In genomic region chr3:13574798-13575451, GRCh38 we compare ENCODE assay signal across 1 cellular context.
TF ChIP-seq lines count a peak whose summit lies in the region.

No MANE protein-coding gene starts in this region.

TF ChIP-seq in HEK293, 187 proteins besides CTCF, POLR2A, EP300 and RAD21 (continued from another document and continues in another):
- no peak for TF ChIP-seq ELK4 (IDR thresholded peaks at IDR 0.05; ENCODE audit: borderline replicate concordance, low read depth, low read length)
- peak; percentile 57; the same call in 1 of the 2 replicates for TF ChIP-seq ZNF629 (tag by site-specific recombination; IDR thresholded peaks at IDR 0.05)
- no peak for TF ChIP-seq ZSCAN30 (tag by site-specific recombination; IDR thresholded peaks at IDR 0.05)
- TF ChIP-seq ZNF768 (tag by site-specific recombination; IDR thresholded peaks at IDR 0.05) = no peak
- TF ChIP-seq HOXC10 (CRISPR knock-in tag; IDR thresholded peaks at IDR 0.05) = no peak
- TF ChIP-seq ATF2 (tag by site-specific recombination; IDR thresholded peaks at IDR 0.05; ENCODE audit: low read depth) = no peak
- no peak for TF ChIP-seq ZBTB1 (tag by site-specific recombination; IDR thresholded peaks at IDR 0.05)
- TF ChIP-seq PATZ1 (tag by site-specific recombination; IDR thresholded peaks at IDR 0.05) = no peak
- TF ChIP-seq ZNF692 (tag by site-specific recombination; IDR thresholded peaks at IDR 0.05) = no peak
- TF ChIP-seq ZNF324 (tag by site-specific recombination; IDR thresholded peaks at IDR 0.05) = no peak
- no peak for TF ChIP-seq ZBTB26 (tag by site-specific recombination; optimal IDR thresholded peaks at IDR 0.05)
- no peak for TF ChIP-seq TSHZ1 (tag by site-specific recombination; IDR thresholded peaks at IDR 0.05; ENCODE audit: borderline replicate concordance)
- TF ChIP-seq ZEB2 (tag by site-specific recombination; IDR thresholded peaks at IDR 0.05) = no peak
- no peak for TF ChIP-seq ZNF138 (tag by site-specific recombination; IDR thresholded peaks at IDR 0.05; ENCODE audit: borderline replicate concordance)
- TF ChIP-seq ZBTB44 (tag by site-specific recombination; IDR thresholded peaks at IDR 0.05) = no peak
- no peak for TF ChIP-seq ZNF596 (tag by site-specific recombination; IDR thresholded peaks at IDR 0.05)
- no peak for TF ChIP-seq ZNF658 (tag by site-specific recombination; IDR thresholded peaks at IDR 0.05)
- TF ChIP-seq ZNF19 (tag by site-specific recombination; IDR thresholded peaks at IDR 0.05; ENCODE audit: low read depth) = no peak
- no peak for TF ChIP-seq ZSCAN4 (tag by site-specific recombination; IDR thresholded peaks at IDR 0.05)
- TF ChIP-seq ZNF513 (tag by site-specific recombination; IDR thresholded peaks at IDR 0.05) = no peak
- peak; percentile 85 for TF ChIP-seq SCRT2 (tag by site-specific recombination; IDR thresholded peaks at IDR 0.05)
- no peak for TF ChIP-seq ZNF785 (tag by site-specific recombination; IDR thresholded peaks at IDR 0.05)
- TF ChIP-seq ZNF521 (tag by site-specific recombination; IDR thresholded peaks at IDR 0.05) = no peak
- TF ChIP-seq ZNF394 (tag by site-specific recombination; IDR thresholded peaks at IDR 0.05; ENCODE audit: borderline replicate concordance) = peak; percentile 75
- peak; percentile 84 for TF ChIP-seq ZIC2 (tag by site-specific recombination; IDR thresholded peaks at IDR 0.05)
- TF ChIP-seq RBAK (tag by site-specific recombination; IDR thresholded peaks at IDR 0.05) = no peak
- TF ChIP-seq REST (tag by site-specific recombination; IDR thresholded peaks at IDR 0.05) = no peak
- peak; percentile 54; the same call in 1 of the 2 replicates for TF ChIP-seq KLF1 (tag by site-specific recombination; IDR thresholded peaks at IDR 0.05)
- peak; percentile 43 for TF ChIP-seq ZBTB21 (tag by site-specific recombination; IDR thresholded peaks at IDR 0.05)
- no peak for TF ChIP-seq ZNF24 (tag by site-specific recombination; IDR thresholded peaks at IDR 0.05)
- TF ChIP-seq HIC1 (tag by site-specific recombination; IDR thresholded peaks at IDR 0.05) = no peak
- TF ChIP-seq ZNF623 (tag by site-specific recombination; IDR thresholded peaks at IDR 0.05) = no peak
- no peak for TF ChIP-seq ZNF239 (tag by site-specific recombination; IDR thresholded peaks at IDR 0.05)
- no peak for TF ChIP-seq WT1 (tag by site-specific recombination; IDR thresholded peaks at IDR 0.05)
